Comparison of ENCODE assay signal across 16 cellular contexts in genomic region chr5:170634236-170634990, GRCh38.
DNase-seq lines count a peak whose midpoint lies in the region; ATAC-seq and TF ChIP-seq lines count a peak whose summit lies in the region.
"Had no signal": no experiment of that assay in that cellular context is flagged by ENCODE, and none has a peak within 500 bp of the region (broad histone marks: within the 10 kb centered on the region; RNA-seq: fewer than 3 reads in every experiment).

No MANE protein-coding gene starts in this region.

- H3K27me3 ChIP-seq in breast epithelium (no peaks in the 10 kb centered on the region), ascending aorta (no peaks in the 10 kb centered on the region), transverse colon (no peaks in the 10 kb centered on the region)

- POLR2A ChIA-PET in MCF 10A (lab: Yijun Ruan, JAX): interaction anchor here (1.0 to 1.5 kb wide), 3 partner anchors 11 to 122 kb away, joined by 4 read pairs; no protein-coding TSS in a partner anchor

- H3K27ac ChIP-seq in breast epithelium: peak overlapping the region in 1 of 2 donors; percentile 71
- H3K27ac ChIP-seq in ascending aorta: peak overlapping the region; percentile 60 to 90
- H3K27ac ChIP-seq in transverse colon: peak overlapping the region; percentile 61 to 89 (median 63)
- H3K27ac ChIP-seq: HL-60 had no signal

- no TSS peak for BruUV-seq in MCF 10A (replicated peaks; lab: Mats Ljungman, UMichigan)

- no peaks in the 10 kb centered on the region for H3K9me3 ChIP-seq in breast epithelium
- no peaks in the 10 kb centered on the region for H3K9me3 ChIP-seq in ascending aorta
- H3K9me3 ChIP-seq in transverse colon: no peaks in the 10 kb centered on the region

- ATAC-seq in GM18861 (IDR thresholded peaks at IDR 0.05; ENCODE audit: unreplicated experiment) (no peak), GM18505 (IDR thresholded peaks at IDR 0.05; ENCODE audit: unreplicated experiment) (no peak), GM18520 (IDR thresholded peaks at IDR 0.05; ENCODE audit: unreplicated experiment) (no peak)
- ATAC-seq: activated CD8-positive, alpha-beta T cell treated with anti-CD3 and anti-CD28 coated beads, Interleukin-2, amount 10 ng/mL, durations not matched to agents 7 days and 5 days; stimulated activated effector memory CD8-positive, alpha-beta T cell treated with anti-CD3 and anti-CD28 coated beads, Interleukin-12 subunit alpha, Interleukin-12 subunit beta, amount 100 ng/mL, for 72 hours had no signal

- CTCF ChIA-PET in MCF 10A (lab: Yijun Ruan, JAX): interaction anchor here (0.5 to 10.4 kb wide), 37 partner anchors 10 to 519 kb away, joined by 3 to 233 read pairs (median 5); partner anchors contain the start of gene GABRP

- H3K4me1 Mint-ChIP-seq in MCF 10A (ENCODE audit: insufficient read depth, unreplicated experiment): peaks cover 20% of the 10 kb centered on the region

- intact Hi-C loops in MCF 10A (cut with micrococcal nuclease) (no loop called here), breast epithelium (cut with DNase I; ENCODE audit: low total_unique reads) (no loop called here), ascending aorta (cut with DNase I) (loop anchor here (5.0 to 10.0 kb wide), 5 partner anchors 247 to 753 kb away; partner anchors contain the start of genes KCNMB1 and NPM1), transverse colon (cut with DNase I; ENCODE audit: low total_unique reads) (no loop called here)

- peak overlapping the region; percentile 65 for H3K4me3 Mint-ChIP-seq in MCF 10A (ENCODE audit: unreplicated experiment)
- H3K4me3 Mint-ChIP-seq: activated CD8-positive, alpha-beta T cell treated with anti-CD3 and anti-CD28 coated beads, Interleukin-2, amount 10 ng/mL, durations not matched to agents 7 days and 5 days; T-helper 2 cell treated with Interferon-gamma antibody and Interleukin-4, amounts not matched to agents 5 μg/mL and 100 μg/mL, for 36 hours had no signal

- no peak for TF ChIP-seq POLR2A in breast epithelium (IDR thresholded peaks at IDR 0.05)
- no peak for TF ChIP-seq POLR2A in transverse colon (IDR thresholded peaks at IDR 0.05)
- TF ChIP-seq POLR2A in GM18505 (IDR thresholded peaks at IDR 0.05; ENCODE audit: borderline replicate concordance, extremely low read depth, insufficient read depth, insufficient read length): no peak

- TF ChIP-seq EP300 in transverse colon (IDR thresholded peaks at IDR 0.05; ENCODE audit: low read depth): no peak

- H3K36me3 ChIP-seq in breast epithelium (no peaks in the 10 kb centered on the region), ascending aorta (no peaks in the 10 kb centered on the region), transverse colon (no peaks in the 10 kb centered on the region)

- H3K9me3 Mint-ChIP-seq in MCF 10A (ENCODE audit: unreplicated experiment): no peaks in the 10 kb centered on the region
- H3K9me3 Mint-ChIP-seq: stimulated activated effector memory CD8-positive, alpha-beta T cell treated with anti-CD3 and anti-CD28 coated beads, Interleukin-12 subunit alpha, Interleukin-12 subunit beta, amount 100 ng/mL, for 72 hours; T-helper 2 cell treated with Interferon-gamma antibody and Interleukin-4, amounts not matched to agents 5 μg/mL and 100 μg/mL, for 36 hours had no signal

- DNase-seq in MCF 10A (ENCODE audit: unreplicated experiment) (no peak), breast epithelium (ENCODE audit: low spot score in 2 of 2) (no peak), ascending aorta (ENCODE audit: low spot score in 2 of 2) (peak in 1 of 2 donors; percentile 60), medulla oblongata (ENCODE audit: extremely low spot score) (peak; percentile 38), transverse colon (no peak)
- DNase-seq: activated CD8-positive, alpha-beta T cell treated with anti-CD3 and anti-CD28 coated beads, Interleukin-2, amount 10 ng/mL, durations not matched to agents 7 days and 5 days; effector CD4-positive, alpha-beta T cell; hypothalamus; NCI-H146; stimulated activated CD4-positive, alpha-beta T cell treated with anti-CD3 and anti-CD28 coated beads, Interleukin-15, amount 100 ng/mL, for 24 hours had no signal

- in situ Hi-C loops in transverse colon (cut with MboI; ENCODE audit: low pct_ligation_motif_present in 1 of 4, low pct_unique_long_range_greater_than_20kb in 1 of 4, low sequenced_read_pairs in 3 of 4): no loop called here

- no peak overlapping the region for H3K27ac Mint-ChIP-seq in MCF 10A (ENCODE audit: low read depth, unreplicated experiment)
- H3K27ac Mint-ChIP-seq: activated CD8-positive, alpha-beta T cell treated with anti-CD3 and anti-CD28 coated beads, Interleukin-2, amount 10 ng/mL, durations not matched to agents 7 days and 5 days; stimulated activated effector memory CD8-positive, alpha-beta T cell treated with anti-CD3 and anti-CD28 coated beads, Interleukin-12 subunit alpha, Interleukin-12 subunit beta, amount 100 ng/mL, for 72 hours; T-helper 2 cell treated with Interferon-gamma antibody and Interleukin-4, amounts not matched to agents 5 μg/mL and 100 μg/mL, for 36 hours had no signal

- 50 to 53% methylated on average over 2 to 6 of the region's 6 CpGs for WGBS in transverse colon (ENCODE audit: low coverage in 1 of 2), 2 donors

- no peaks in the 10 kb centered on the region for H3K36me3 Mint-ChIP-seq in MCF 10A (ENCODE audit: insufficient read depth, unreplicated experiment)
- H3K36me3 Mint-ChIP-seq: stimulated activated effector memory CD8-positive, alpha-beta T cell treated with anti-CD3 and anti-CD28 coated beads, Interleukin-12 subunit alpha, Interleukin-12 subunit beta, amount 100 ng/mL, for 72 hours had no signal

- H3K4me1 ChIP-seq in breast epithelium (peaks cover 0 to 4% of the 10 kb centered on the region in 2 donors), ascending aorta (peaks cover 3 to 24% of the 10 kb centered on the region in 2 donors), transverse colon (peaks cover 0 to 19% (median 12%) of the 10 kb centered on the region in 4 donors)

- H3K27me3 Mint-ChIP-seq in MCF 10A (ENCODE audit: insufficient read depth, unreplicated experiment): peaks cover 15% of the 10 kb centered on the region

- TF ChIP-seq CTCF in MCF 10A (IDR thresholded peaks at IDR 0.05; ENCODE audit: unreplicated experiment): no peak
- TF ChIP-seq CTCF in breast epithelium (IDR thresholded peaks at IDR 0.05): no peak
- no peak for TF ChIP-seq CTCF in ascending aorta (IDR thresholded peaks at IDR 0.05)
- no peak for TF ChIP-seq CTCF in transverse colon (IDR thresholded peaks at IDR 0.05)

- H3K4me3 ChIP-seq in breast epithelium (no peak overlapping the region), ascending aorta (peak overlapping the region; percentile 33 to 39), transverse colon (no peak overlapping the region)

Comparison
In these comparisons a context has a peak if more than half of its experiments do, and no peak if none do; other contexts are left out.
1. H3K4me3 ChIP-seq: peak in ascending aorta (2 of 2); none in breast epithelium (0 of 3) and transverse colon (0 of 4).